In the genomic region with DNA sequence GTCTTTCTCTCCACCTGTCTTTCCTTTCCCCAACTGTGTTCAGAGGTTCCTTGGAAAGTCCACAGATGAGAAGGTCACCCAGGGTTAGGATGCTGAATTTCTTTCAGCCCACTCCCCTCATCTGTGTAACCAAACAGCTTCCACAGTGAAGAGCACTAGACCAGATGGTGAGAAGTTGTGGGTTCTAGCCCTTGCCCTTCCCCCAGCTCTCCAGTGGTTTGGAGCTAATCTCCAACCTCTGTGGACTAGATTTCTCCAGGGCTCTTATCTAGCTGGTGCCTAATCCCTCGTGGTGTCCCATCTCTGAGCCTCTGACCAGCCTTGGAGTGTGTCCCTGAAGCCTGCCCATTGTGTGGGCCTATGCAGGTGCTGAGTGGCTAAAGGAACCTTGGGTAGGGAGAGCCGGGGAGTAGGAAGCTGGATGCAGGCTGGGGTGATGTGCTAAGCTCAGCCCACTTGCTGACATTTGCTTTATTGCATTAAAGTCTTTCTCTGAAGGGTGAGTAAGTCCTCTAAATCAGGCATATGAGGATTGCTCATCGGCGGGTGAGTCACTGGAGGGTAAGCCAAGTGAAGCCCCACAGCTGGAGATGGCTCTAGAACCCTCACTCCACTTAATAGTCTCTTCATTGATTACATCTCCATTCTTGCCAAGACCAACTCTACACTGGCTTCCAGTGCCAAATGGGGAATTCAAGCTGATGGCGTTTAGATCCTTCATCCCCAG, we compare ENCODE assay signal across 10 cellular contexts. TPM values are rescaled to one million over a fixed set of nuclear protein-coding genes. Genes with fewer than 3 reads are reported as not detected.
DNase-seq lines count a peak whose midpoint lies in the region; ATAC-seq, FAIRE-seq and TF ChIP-seq lines count a peak whose summit lies in the region.
"Had no signal": no experiment of that assay in that cellular context is flagged by ENCODE, and none has a peak within 500 bp of the region (broad histone marks: within the 10 kb centered on the region; RNA-seq: fewer than 3 reads in every experiment).

No MANE protein-coding gene starts in this region.

- peaks cover 45% of the 10 kb centered on the region for H3K36me3 ChIP-seq in astrocyte (ENCODE audit: insufficient read depth, low read length)

- no peak for ATAC-seq in GM21737 (IDR thresholded peaks at IDR 0.05; ENCODE audit: unreplicated experiment)

- FAIRE-seq in astrocyte (lab: Jason Lieb, UNC): peak; percentile 88
- FAIRE-seq: colon had no signal

- H2AFZ ChIP-seq in astrocyte (ENCODE audit: low read depth, low read length): no peak overlapping the region

- H3K4me3 ChIP-seq in astrocyte (ENCODE audit: insufficient read depth, low read depth, low read length): no peak overlapping the region

- H4K20me1 ChIP-seq in astrocyte (ENCODE audit: insufficient read depth, low read length): peaks cover 41% of the 10 kb centered on the region

- DNase-seq in COLO829 (ENCODE audit: low spot score): peak; percentile 67
- peak; percentile 81 for DNase-seq in NCI-H446 treated with DMSO at 0.1 percent for 48 hours (lab: John Stamatoyannopoulos, UW)
- peak; percentile 91 for DNase-seq in astrocyte (ENCODE audit: low read depth)
- peak; percentile 47 for DNase-seq in occipital lobe (lab: John Stamatoyannopoulos, UW)
- DNase-seq in osteocyte (ENCODE audit: extremely low spot score, unreplicated experiment): no peak
- no peak for DNase-seq in SHP77 treated with DMSO at 0.1 percent for 48 hours (lab: John Stamatoyannopoulos, UW)
- DNase-seq in effector CD4-positive, alpha-beta T cell: no peak
- DNase-seq: NCI-H1694 treated with DMSO at 0.1 percent for 48 hours had no signal

- H3K4me3 Mint-ChIP-seq in astrocyte (ENCODE audit: unreplicated experiment) (peak overlapping the region; percentile 54), osteocyte (ENCODE audit: unreplicated experiment) (no peak overlapping the region)

- peak overlapping the region; percentile 68 for H3K4me2 ChIP-seq in astrocyte (ENCODE audit: low read length)

- TF ChIP-seq CTCF in astrocyte (IDR thresholded peaks at IDR 0.05; ENCODE audit: insufficient read depth, low read depth, low read length) (no peak), osteocyte (IDR thresholded peaks at IDR 0.05) (no peak)

- peak overlapping the region; percentile 56 for H3K9ac ChIP-seq in astrocyte (ENCODE audit: low read length)

- H3K4me1 Mint-ChIP-seq in astrocyte (ENCODE audit: low read depth, unreplicated experiment) (peaks cover 30% of the 10 kb centered on the region), osteocyte (ENCODE audit: unreplicated experiment) (peaks cover 11% of the 10 kb centered on the region)

- peaks cover 25% of the 10 kb centered on the region for H3K4me1 ChIP-seq in astrocyte (ENCODE audit: insufficient read depth, low read length)

- H3K9me3 Mint-ChIP-seq in astrocyte (ENCODE audit: unreplicated experiment) (peaks cover 2% of the 10 kb centered on the region), osteocyte (ENCODE audit: unreplicated experiment) (no peaks in the 10 kb centered on the region)

- no peaks in the 10 kb centered on the region for H3K27me3 ChIP-seq in astrocyte (ENCODE audit: insufficient read depth, low read length)

- H3K27ac Mint-ChIP-seq in astrocyte (ENCODE audit: unreplicated experiment) (peak overlapping the region; percentile 75), osteocyte (ENCODE audit: unreplicated experiment) (no peak overlapping the region)

- H3K36me3 Mint-ChIP-seq in astrocyte (ENCODE audit: low read depth, unreplicated experiment) (peaks cover 45% of the 10 kb centered on the region), osteocyte (ENCODE audit: unreplicated experiment) (peaks cover 44% of the 10 kb centered on the region)

- H3K27me3 Mint-ChIP-seq in astrocyte (ENCODE audit: low read depth, unreplicated experiment) (no peaks in the 10 kb centered on the region), osteocyte (ENCODE audit: unreplicated experiment) (no peaks in the 10 kb centered on the region)

- H3K27ac ChIP-seq in astrocyte (ENCODE audit: low read depth, low read length): peak overlapping the region; percentile 74

- no peaks in the 10 kb centered on the region for H3K9me3 ChIP-seq in astrocyte (ENCODE audit: insufficient read depth, low read depth, low read length)

- peaks cover 52% of the 10 kb centered on the region for H3K79me2 ChIP-seq in astrocyte (ENCODE audit: insufficient read depth, low read length)

RNA-seq across cellular contexts. Expression of a gene that starts 14.9 kb away (rescaled TPM):
- 35.0 and 36.4 TPM in 2 replicates for total RNA-seq in astrocyte
- total RNA-seq in occipital lobe: 4.7 TPM
- 11.0 and 16.1 TPM in 2 replicates for total RNA-seq in osteocyte

RNA-seq across cellular contexts. Expression of a gene that starts 54.9 kb away (rescaled TPM):
- 24.8 and 27.2 TPM in 2 replicates for total RNA-seq in astrocyte
- 59.3 TPM for total RNA-seq in occipital lobe
- total RNA-seq in osteocyte: 39.8 and 42.8 TPM in 2 replicates

Comparison
In these comparisons a context has a peak if more than half of its experiments do, and no peak if none do; other contexts are left out.
1. DNase-seq: peak in COLO829 (single experiment), NCI-H446 treated with DMSO at 0.1 percent for 48 hours (single experiment), astrocyte (single experiment) and occipital lobe (single experiment); none in osteocyte (single experiment), SHP77 treated with DMSO at 0.1 percent for 48 hours (single experiment) and effector CD4-positive, alpha-beta T cell (single experiment).